ENCODE assay signal across 10 cellular contexts in the genomic region with DNA sequence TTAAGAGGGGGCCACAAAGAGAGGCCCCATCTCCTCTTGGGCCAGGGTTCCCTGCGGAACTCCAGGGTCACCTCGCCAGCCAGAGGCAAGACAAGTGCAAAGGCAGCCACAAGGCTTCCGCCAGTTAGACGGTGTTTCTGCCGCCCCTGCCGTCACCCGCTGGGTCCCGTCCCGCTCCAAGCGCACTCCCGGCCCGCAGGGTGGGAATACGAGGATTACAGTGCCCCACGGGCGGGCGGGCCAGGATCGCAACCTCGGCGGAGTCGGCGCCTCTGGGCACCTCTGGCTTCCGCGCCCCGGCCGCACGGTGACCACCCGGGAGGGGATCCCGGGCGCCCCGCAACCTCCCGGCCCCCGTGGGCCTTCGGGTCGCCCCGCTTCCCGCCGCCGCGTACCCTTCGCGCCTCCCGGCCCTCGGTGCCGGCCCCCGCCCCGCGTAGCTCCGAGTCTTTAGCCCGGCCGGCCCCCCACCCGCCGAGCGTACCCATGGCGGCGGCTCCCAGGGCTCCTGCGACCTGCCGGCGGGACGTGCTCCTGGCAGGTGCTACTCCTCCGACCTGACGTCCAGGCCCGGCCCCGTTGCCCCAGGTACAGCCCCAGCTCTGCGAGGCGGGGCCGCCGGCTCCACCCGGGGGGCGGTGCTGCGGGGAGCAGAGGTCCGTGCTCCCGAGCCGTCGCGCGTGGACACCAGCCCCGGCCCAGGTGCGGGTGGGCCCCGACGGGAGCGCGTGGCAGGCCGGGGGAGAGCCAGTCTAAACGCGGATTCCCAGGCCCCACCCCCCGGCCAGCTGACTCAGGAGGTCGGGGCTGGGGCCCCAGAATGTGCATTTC. TPM values are rescaled to one million over a fixed set of nuclear protein-coding genes. Genes with fewer than 3 reads are reported as not detected.
DNase-seq lines count a peak whose midpoint lies in the region; ATAC-seq and TF ChIP-seq lines count a peak whose summit lies in the region.
"Had no signal": no experiment of that assay in that cellular context is flagged by ENCODE, and none has a peak within 500 bp of the region (broad histone marks: within the 10 kb centered on the region; RNA-seq: fewer than 3 reads in every experiment).

A gene with protein sequence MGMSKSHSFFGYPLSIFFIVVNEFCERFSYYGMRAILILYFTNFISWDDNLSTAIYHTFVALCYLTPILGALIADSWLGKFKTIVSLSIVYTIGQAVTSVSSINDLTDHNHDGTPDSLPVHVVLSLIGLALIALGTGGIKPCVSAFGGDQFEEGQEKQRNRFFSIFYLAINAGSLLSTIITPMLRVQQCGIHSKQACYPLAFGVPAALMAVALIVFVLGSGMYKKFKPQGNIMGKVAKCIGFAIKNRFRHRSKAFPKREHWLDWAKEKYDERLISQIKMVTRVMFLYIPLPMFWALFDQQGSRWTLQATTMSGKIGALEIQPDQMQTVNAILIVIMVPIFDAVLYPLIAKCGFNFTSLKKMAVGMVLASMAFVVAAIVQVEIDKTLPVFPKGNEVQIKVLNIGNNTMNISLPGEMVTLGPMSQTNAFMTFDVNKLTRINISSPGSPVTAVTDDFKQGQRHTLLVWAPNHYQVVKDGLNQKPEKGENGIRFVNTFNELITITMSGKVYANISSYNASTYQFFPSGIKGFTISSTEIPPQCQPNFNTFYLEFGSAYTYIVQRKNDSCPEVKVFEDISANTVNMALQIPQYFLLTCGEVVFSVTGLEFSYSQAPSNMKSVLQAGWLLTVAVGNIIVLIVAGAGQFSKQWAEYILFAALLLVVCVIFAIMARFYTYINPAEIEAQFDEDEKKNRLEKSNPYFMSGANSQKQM (minus strand): TSS at position 562 of the 831 bp plus-strand sequence. CDS start 74 bp downstream, at position 488.

- ATAC-seq in heart right ventricle: peak in 3 of 8 donors; percentile 30 to 46 (median 45)

- intact Hi-C loops in heart right ventricle (cut with DNase I): no loop called here
- intact Hi-C loops in ovary (cut with DNase I): no loop called here

- 2 to 3% methylated on average over 69 to 87 of the region's 87 CpGs for WGBS in heart right ventricle, 2 donors
- WGBS in ovary, 3 donors: 1 to 2% (median 2%) methylated on average over 58 to 87 of the region's 87 CpGs

- H3K36me3 ChIP-seq in BJ (ENCODE audit: control insufficient read depth, insufficient read depth, low read length): no peaks in the 10 kb centered on the region
- H3K36me3 ChIP-seq in Peyer's patch: no peaks in the 10 kb centered on the region
- H3K36me3 ChIP-seq in heart right ventricle: no peaks in the 10 kb centered on the region
- no peaks in the 10 kb centered on the region for H3K36me3 ChIP-seq in ovary
- H3K36me3 ChIP-seq: neutrophil had no signal

- no peak for TF ChIP-seq EP300 in ovary (IDR thresholded peaks at IDR 0.05)

- H3K4me3 ChIP-seq in BJ (ENCODE audit: low read depth, low read length) (peak within 1 kb of the TSS; percentile 16; the same call in 1 of the 2 replicates), Peyer's patch (peak within 1 kb of the TSS; percentile 1 to 75 (median 48)), heart right ventricle (peak within 1 kb of the TSS; percentile 11 to 47 (median 35)), ovary (peak within 1 kb of the TSS; percentile 16)

- H3K27ac ChIP-seq in Peyer's patch (peak within 1 kb of the TSS in 3 of 4 donors; percentile 75 to 90 (median 82)), heart right ventricle (no peak within 1 kb of the TSS), ovary (no peak within 1 kb of the TSS)
- H3K27ac ChIP-seq: neutrophil had no signal

- H3K27me3 ChIP-seq in BJ (ENCODE audit: control insufficient read depth, insufficient read depth, low read length) (peaks cover 27% of the 10 kb centered on the region), Peyer's patch (peaks cover 0 to 13% of the 10 kb centered on the region in 2 donors), heart right ventricle (peaks cover 11 to 73% (median 62%) of the 10 kb centered on the region in 7 donors), ovary (no peaks in the 10 kb centered on the region)

- H3K9me3 ChIP-seq in Peyer's patch (no peaks in the 10 kb centered on the region), heart right ventricle (peaks cover 0 to 15% (median 0%) of the 10 kb centered on the region in 11 donors), ovary (no peaks in the 10 kb centered on the region)
- H3K9me3 ChIP-seq: neutrophil had no signal

- POLR2A ChIA-PET in BJ (lab: Charles Lee): no interaction called here

- TF ChIP-seq POLR2A in Peyer's patch (IDR thresholded peaks at IDR 0.05) (peak; percentile 84), ovary (IDR thresholded peaks at IDR 0.05) (no peak)

- H3K4me1 ChIP-seq in Peyer's patch (peaks cover 0 to 14% (median 2%) of the 10 kb centered on the region in 4 donors), heart right ventricle (peaks cover 0 to 15% (median 12%) of the 10 kb centered on the region in 9 donors), ovary (ENCODE audit: insufficient read depth) (peaks cover 7% of the 10 kb centered on the region)

- DNase-seq in BJ (ENCODE audit: low read depth): no peak
- peak in 2 of 3 donors; percentile 74 to 81 for DNase-seq in Peyer's patch
- no peak for DNase-seq in heart right ventricle
- no peak for DNase-seq in ovary
- DNase-seq in NCI-H446 treated with DMSO at 0.1 percent for 48 hours (lab: John Stamatoyannopoulos, UW): no peak
- no peak for DNase-seq in central memory CD4-positive, alpha-beta T cell
- no peak for DNase-seq in stimulated activated CD4-positive, alpha-beta T cell treated with anti-CD3 and anti-CD28 coated beads, Interleukin-2, amount 100 ng/mL, for 48 hours
- no peak for DNase-seq in SHP77 treated with DMSO at 0.1 percent for 48 hours (lab: John Stamatoyannopoulos, UW)

- CTCF ChIA-PET in BJ (lab: Yijun Ruan, JAX): interaction anchor here (1.6 kb wide), 1 partner anchor 9 kb away, joined by 8 read pairs; no protein-coding TSS in a partner anchor

- TF ChIP-seq CTCF in BJ (IDR thresholded peaks at IDR 0.05; ENCODE audit: insufficient read depth, low read depth, low read length) (no peak), Peyer's patch (IDR thresholded peaks at IDR 0.05) (no peak), heart right ventricle (IDR thresholded peaks at IDR 0.05) (no peak), ovary (IDR thresholded peaks at IDR 0.05) (no peak)

RNA-seq across cellular contexts. Expression of the gene that starts here (rescaled TPM):
- polyA plus RNA-seq in BJ (2011; rRNA removed): not detected in 2 replicates
- polyA minus RNA-seq in BJ (2011; rRNA and poly(A)+ RNA removed): not detected in 2 replicates
- total RNA-seq in Peyer's patch: 100 to 1,000 TPM in 3 of 4 donors, 1 to 10 TPM in 1; 4.1 to 732 (median 555) TPM
- total RNA-seq in heart right ventricle: not detected
- under 1 TPM in 1 of 2 donors, not detected in 1; 0.01 TPM for polyA plus RNA-seq in heart right ventricle
- total RNA-seq in ovary: 1 to 10 TPM in 1 of 7 donors, under 1 TPM in 3, not detected in 3; 0.05 to 1.3 (median 0.27) TPM
- under 1 TPM; 0.11 to 0.15 TPM for polyA plus RNA-seq in ovary
- total RNA-seq: activated naive CD4-positive, alpha-beta T cell treated with anti-CD3 and anti-CD28 coated beads, Interleukin-2, amount 50 U/mL, for 72 hours had no signal

Comparison
In these comparisons a context has a peak if more than half of its experiments do, and no peak if none do; other contexts are left out.
1. DNase-seq: peak in Peyer's patch (2 of 3); none in BJ (single experiment), heart right ventricle (0 of 2), ovary (0 of 5), NCI-H446 treated with DMSO at 0.1 percent for 48 hours (single experiment), central memory CD4-positive, alpha-beta T cell (single experiment), stimulated activated CD4-positive, alpha-beta T cell treated with anti-CD3 and anti-CD28 coated beads, Interleukin-2, amount 100 ng/mL, for 48 hours (0 of 2) and SHP77 treated with DMSO at 0.1 percent for 48 hours (single experiment).
2. H3K27ac ChIP-seq: peak in Peyer's patch (3 of 4); none in heart right ventricle (0 of 10) and ovary (0 of 2).
3. Peak in every context shown above with its lines, with median percentiles within 50 percentile points of each other: H3K4me3 ChIP-seq.